In genomic region chr15:81293728-81294500, GRCh38 we compare ENCODE assay signal across 8 cellular contexts. TPM values are rescaled to one million over a fixed set of nuclear protein-coding genes. Genes with fewer than 3 reads are reported as not detected.
A peak's percentile ranks its signal among the peaks of the same experiment; 100 is the strongest.
DNase-seq lines count a peak whose midpoint lies in the region; ATAC-seq and TF ChIP-seq lines count a peak whose summit lies in the region.

No MANE protein-coding gene starts in this region.

- intact Hi-C loops in cardiac septum (cut with DNase I) (no loop called here), Right ventricle myocardium inferior (cut with DNase I) (loop anchor here (1.0 kb wide), 1 partner anchor 43 kb away; no protein-coding TSS in a partner anchor), esophagus muscularis mucosa (cut with DNase I) (no loop called here)

- no peaks in the 10 kb centered on the region for H3K9me3 ChIP-seq in esophagus muscularis mucosa

- no peak for TF ChIP-seq POLR2A in esophagus muscularis mucosa (IDR thresholded peaks at IDR 0.05; ENCODE audit: low read depth)

- ATAC-seq in Right ventricle myocardium inferior (no peak), HG03432 (IDR thresholded peaks at IDR 0.05; ENCODE audit: unreplicated experiment) (peak; percentile 68), esophagus mucosa (peak; percentile 27)
- ATAC-seq in activated CD4-positive, CD25-positive, alpha-beta regulatory T cell treated with anti-CD3 and anti-CD28 coated beads, Interleukin-2, amount 50 U/mL, for 24 hours = peak; percentile 61 to 68

- no peak overlapping the region for H3K27ac ChIP-seq in esophagus muscularis mucosa (replicated peaks in 1 of 4)

- peaks cover 14 to 49% (median 22%) of the 10 kb centered on the region in 4 donors for H3K4me1 ChIP-seq in esophagus muscularis mucosa

- TF ChIP-seq CTCF in esophagus muscularis mucosa (IDR thresholded peaks at IDR 0.05) = no peak

- H3K27me3 ChIP-seq in esophagus muscularis mucosa = peaks cover 0 to 4% (median 0%) of the 10 kb centered on the region in 4 donors

- TF ChIP-seq EP300 in esophagus muscularis mucosa (IDR thresholded peaks at IDR 0.05) = no peak

- H3K36me3 ChIP-seq in esophagus muscularis mucosa = peaks cover 0 to 25% (median 2%) of the 10 kb centered on the region in 4 donors

- no peak overlapping the region for H3K4me3 ChIP-seq in esophagus muscularis mucosa

- peak; percentile 81 for DNase-seq in cardiac septum (ENCODE audit: low spot score)
- DNase-seq in Right ventricle myocardium inferior (ENCODE audit: missing footprints) = no peak
- DNase-seq in stimulated activated CD8-positive, alpha-beta memory T cell treated with anti-CD3 and anti-CD28 coated beads, Interleukin-2, amount 100 ng/mL, for 1 hour (ENCODE audit: low read depth in 2 of 2) = peak; percentile 41 to 43
- no peak for DNase-seq in esophagus muscularis mucosa (ENCODE audit: extremely low spot score)
- DNase-seq in dedifferentiated amniotic fluid mesenchymal stem cell (ENCODE audit: extremely low spot score) = no peak

- 65% methylated on average over 7 of the region's 9 CpGs for WGBS in esophagus muscularis mucosa

RNA-seq across cellular contexts. Expression of gene STARD5, which starts 30.0 kb away (rescaled TPM):
- 1.3 TPM for total RNA-seq in cardiac septum
- total RNA-seq in Right ventricle myocardium inferior = 2.2 TPM
- 17.1 TPM for total RNA-seq in esophagus mucosa
- 1 to 10 TPM; 2.7 to 3.7 (median 3.0) TPM for total RNA-seq in esophagus muscularis mucosa

Comparison
In these comparisons a context has a peak if more than half of its experiments do, and no peak if none do; other contexts are left out.
1. DNase-seq: peak in cardiac septum (single experiment) and stimulated activated CD8-positive, alpha-beta memory T cell treated with anti-CD3 and anti-CD28 coated beads, Interleukin-2, amount 100 ng/mL, for 1 hour (2 of 2); none in Right ventricle myocardium inferior (single experiment), esophagus muscularis mucosa (single experiment) and dedifferentiated amniotic fluid mesenchymal stem cell (single experiment).